15 cellular contexts compared by ENCODE assay signal in the genomic region with DNA sequence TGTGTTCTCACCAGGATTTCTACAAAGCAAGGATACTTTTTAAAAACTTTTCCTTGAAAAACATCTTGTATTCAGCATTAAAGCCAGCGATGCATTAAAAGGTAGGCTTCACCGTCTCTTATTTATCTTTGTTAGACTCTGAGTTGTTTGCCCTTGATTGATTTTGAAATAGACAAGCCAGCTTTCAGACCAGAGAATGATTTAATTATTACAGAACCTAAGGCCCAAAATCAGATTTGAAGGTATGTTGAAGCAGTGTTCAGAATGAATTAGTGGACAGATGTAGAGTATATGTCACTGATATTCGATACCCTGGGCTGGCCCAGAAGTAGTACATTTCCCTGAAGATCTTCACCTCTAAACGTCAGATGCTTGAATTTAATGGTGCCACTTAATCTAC.
"Had no signal": no experiment of that assay in that cellular context is flagged by ENCODE, and none has a peak within 500 bp of the region (broad histone marks: within the 10 kb centered on the region; RNA-seq: fewer than 3 reads in every experiment).

No MANE protein-coding gene starts in this region.

- DNase-seq: activated CD4-positive, alpha-beta T cell treated with anti-CD3 and anti-CD28 coated beads for 48 hours; activated CD4-positive, CD25-positive, alpha-beta regulatory T cell; activated CD8-positive, alpha-beta T cell treated with anti-CD3 and anti-CD28 coated beads, Interleukin-2, amount 10 ng/mL, durations not matched to agents 7 days and 5 days; activated naive CD4-positive, alpha-beta T cell treated with anti-CD3 and anti-CD28 coated beads for 36 hours; activated T-cell treated with anti-CD3 and anti-CD28 coated beads, Interleukin-2, amount 50 U/mL, for 4 hours; anterior cingulate cortex; caudate nucleus; effector memory CD8-positive, alpha-beta T cell; esophagus squamous epithelium; immature natural killer cell; kidney glomerular epithelial cell; natural killer cell; stimulated activated naive B cell treated with anti-CD40 and anti-IgM and Interleukin-4, amounts not matched to agents 10 μg/mL and 1 μg/mL and 100 μg/mL, for 72 hours; T-helper 9 cell had no signal

- H3K36me3 Mint-ChIP-seq: brain; immature natural killer cell; natural killer cell; stimulated activated naive B cell treated with anti-CD40 and anti-IgM and Interleukin-4, amounts not matched to agents 10 μg/mL and 1 μg/mL and 100 μg/mL, for 72 hours had no signal

- H3K4me3 Mint-ChIP-seq: activated CD8-positive, alpha-beta T cell treated with anti-CD3 and anti-CD28 coated beads, Interleukin-2, amount 10 ng/mL, durations not matched to agents 7 days and 5 days; activated naive CD4-positive, alpha-beta T cell treated with anti-CD3 and anti-CD28 coated beads for 36 hours; activated T-cell treated with anti-CD3 and anti-CD28 coated beads, Interleukin-2, amount 50 U/mL, for 4 hours; brain; effector memory CD8-positive, alpha-beta T cell; immature natural killer cell; natural killer cell; stimulated activated naive B cell treated with anti-CD40 and anti-IgM and Interleukin-4, amounts not matched to agents 10 μg/mL and 1 μg/mL and 100 μg/mL, for 72 hours had no signal

- H3K4me1 Mint-ChIP-seq: brain; immature natural killer cell; natural killer cell; stimulated activated naive B cell treated with anti-CD40 and anti-IgM and Interleukin-4, amounts not matched to agents 10 μg/mL and 1 μg/mL and 100 μg/mL, for 72 hours had no signal

- H3K27me3 Mint-ChIP-seq: brain; effector memory CD8-positive, alpha-beta T cell; stimulated activated naive B cell treated with anti-CD40 and anti-IgM and Interleukin-4, amounts not matched to agents 10 μg/mL and 1 μg/mL and 100 μg/mL, for 72 hours had no signal

- H3K27ac Mint-ChIP-seq: activated CD8-positive, alpha-beta T cell treated with anti-CD3 and anti-CD28 coated beads, Interleukin-2, amount 10 ng/mL, durations not matched to agents 7 days and 5 days; activated naive CD4-positive, alpha-beta T cell treated with anti-CD3 and anti-CD28 coated beads for 36 hours; brain; effector memory CD8-positive, alpha-beta T cell; immature natural killer cell; natural killer cell; stimulated activated naive B cell treated with anti-CD40 and anti-IgM and Interleukin-4, amounts not matched to agents 10 μg/mL and 1 μg/mL and 100 μg/mL, for 72 hours had no signal

- H3K9me3 Mint-ChIP-seq: activated naive CD4-positive, alpha-beta T cell treated with anti-CD3 and anti-CD28 coated beads for 36 hours; activated T-cell treated with anti-CD3 and anti-CD28 coated beads, Interleukin-2, amount 50 U/mL, for 4 hours; effector memory CD8-positive, alpha-beta T cell had no signal
